Comparison of ENCODE assay signal across 1 cellular context in the genomic region with DNA sequence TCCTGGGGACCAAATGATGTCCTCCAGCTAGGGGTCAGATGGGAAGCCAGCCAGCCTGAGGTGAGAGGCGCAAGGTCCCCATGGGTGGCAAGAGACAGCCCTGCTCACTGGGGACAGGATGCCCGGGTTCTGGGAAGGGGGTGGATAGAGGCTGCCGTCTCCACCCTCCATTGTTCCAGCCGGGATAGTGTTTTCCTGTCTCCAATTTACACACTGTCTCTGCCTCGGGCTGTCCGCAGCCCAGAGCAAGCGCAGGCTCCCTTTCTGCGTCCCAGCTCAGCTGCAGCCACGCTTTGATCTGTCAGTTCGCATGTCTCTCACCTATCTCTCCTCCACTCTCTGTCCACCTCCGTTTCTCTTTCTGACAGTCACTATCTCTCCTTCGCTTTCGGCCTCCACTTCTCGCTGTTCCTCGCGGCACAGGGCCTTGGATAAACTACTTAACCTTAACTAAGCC.
TF ChIP-seq lines count a peak whose summit lies in the region.

No MANE protein-coding gene starts in this region.

TF ChIP-seq in WTC11, 78 proteins besides CTCF, POLR2A, EP300 and RAD21 (continued from another document):
- no peak for TF ChIP-seq ARID4B (CRISPR knock-in tag; IDR thresholded peaks at IDR 0.05; ENCODE audit: borderline replicate concordance)
- TF ChIP-seq GTF2I (CRISPR knock-in tag; conservative IDR thresholded peaks at IDR 0.05) = no peak
- TF ChIP-seq ZNF416 (CRISPR knock-in tag; IDR thresholded peaks at IDR 0.05) = no peak
- no peak for TF ChIP-seq RORB (CRISPR knock-in tag; IDR thresholded peaks at IDR 0.05)
- no peak for TF ChIP-seq NR1H2 (CRISPR knock-in tag; IDR thresholded peaks at IDR 0.05)
